8 cellular contexts compared by ENCODE assay signal in genomic region chr19:16828990-16829821, GRCh38. TPM values are rescaled to one million over a fixed set of nuclear protein-coding genes. Genes with fewer than 3 reads are reported as not detected.
A peak's percentile ranks its signal among the peaks of the same experiment; 100 is the strongest.
DNase-seq lines count a peak whose midpoint lies in the region; FAIRE-seq and TF ChIP-seq lines count a peak whose summit lies in the region.

TSS of gene SIN3B (plus strand) at chr19:16829398. CDS start at chr19:16829421, 23 bp downstream.

- H3K9ac ChIP-seq in neural cell (ENCODE audit: low read length) = peak within 1 kb of the TSS; percentile 86

- H3K9me3 ChIP-seq in neural cell (ENCODE audit: low read length) = no peaks in the 10 kb centered on the region

- H3K9me2 ChIP-seq in neural cell (ENCODE audit: insufficient read depth, low read length) = no peaks in the 10 kb centered on the region

- TF ChIP-seq RAD21 in neural cell (conservative IDR thresholded peaks at IDR 0.05) = peak; percentile 22

- FAIRE-seq in GM19239 (lab: Jason Lieb, UNC) = peak; percentile 79

- peak within 1 kb of the TSS; percentile 60 for H2AFZ ChIP-seq in neural cell (ENCODE audit: low read depth, low read length)

- peak within 1 kb of the TSS; percentile 91 for H3K4me2 ChIP-seq in neural cell (ENCODE audit: low read length)

- DNase-seq in AG10803 (ENCODE audit: low read depth) = peak; percentile 86
- peak; percentile 85 for DNase-seq in GM19239 (ENCODE audit: insufficient read length, low spot score)
- peak; percentile 87 for DNase-seq in M059J (ENCODE audit: low read depth)
- DNase-seq in SK-N-DZ (ENCODE audit: low spot score) = peak; percentile 80
- peak; percentile 75 to 86 (median 80) for DNase-seq in activated naive CD4-positive, alpha-beta T cell (lab: John Stamatoyannopoulos, UW)
- peak; percentile 81 to 95 for DNase-seq in foreskin fibroblast

- H3K4me3 ChIP-seq in AG10803 (ENCODE audit: low read length) (peak within 1 kb of the TSS; percentile 89), foreskin fibroblast (ENCODE audit: low read depth in 1 of 2, low read length in 2 of 2) (peak within 1 kb of the TSS; percentile 65 to 87), neural cell (ENCODE audit: low read length) (peak within 1 kb of the TSS; percentile 97)

- TF ChIP-seq CTCF in AG10803 (conservative IDR thresholded peaks at IDR 0.05; ENCODE audit: low read length) (no peak), foreskin fibroblast (IDR thresholded peaks at IDR 0.05; ENCODE audit: low read depth, low read length) (no peak), neural cell (IDR thresholded peaks at IDR 0.05; ENCODE audit: poor library complexity, severe bottlenecking) (no peak)

- H3K9me3 Mint-ChIP-seq in stimulated activated naive CD8-positive, alpha-beta T cell treated with anti-CD3 and anti-CD28 coated beads, Interleukin-15, Interleukin-2, amounts not matched to agents 100 ng/mL and 50 ng/mL, for 24 hours = no peaks in the 10 kb centered on the region

- peaks cover 20% of the 10 kb centered on the region for H3K79me2 ChIP-seq in neural cell (replicated peaks; ENCODE audit: insufficient read depth, low read length)

- peak within 1 kb of the TSS; percentile 84 for H3K27ac Mint-ChIP-seq in stimulated activated naive CD8-positive, alpha-beta T cell treated with anti-CD3 and anti-CD28 coated beads, Interleukin-15, Interleukin-2, amounts not matched to agents 100 ng/mL and 50 ng/mL, for 24 hours

- H4K20me1 ChIP-seq in neural cell (ENCODE audit: insufficient read depth) = no peaks in the 10 kb centered on the region

- peaks cover 41% of the 10 kb centered on the region for H3K4me1 Mint-ChIP-seq in stimulated activated naive CD8-positive, alpha-beta T cell treated with anti-CD3 and anti-CD28 coated beads, Interleukin-15, Interleukin-2, amounts not matched to agents 100 ng/mL and 50 ng/mL, for 24 hours (ENCODE audit: low read depth)

- H3F3A ChIP-seq in neural cell (ENCODE audit: insufficient read depth, low read length, poor library complexity, severe bottlenecking) = no peaks in the 10 kb centered on the region

- peak within 1 kb of the TSS; percentile 49 for H3K27ac ChIP-seq in neural cell (ENCODE audit: low read length)

- H3K4me3 Mint-ChIP-seq in stimulated activated naive CD8-positive, alpha-beta T cell treated with anti-CD3 and anti-CD28 coated beads, Interleukin-15, Interleukin-2, amounts not matched to agents 100 ng/mL and 50 ng/mL, for 24 hours = peak within 1 kb of the TSS; percentile 85

- H3K36me3 Mint-ChIP-seq in stimulated activated naive CD8-positive, alpha-beta T cell treated with anti-CD3 and anti-CD28 coated beads, Interleukin-15, Interleukin-2, amounts not matched to agents 100 ng/mL and 50 ng/mL, for 24 hours (ENCODE audit: low read depth) = peaks cover 18% of the 10 kb centered on the region

- H3K27me3 Mint-ChIP-seq in stimulated activated naive CD8-positive, alpha-beta T cell treated with anti-CD3 and anti-CD28 coated beads, Interleukin-15, Interleukin-2, amounts not matched to agents 100 ng/mL and 50 ng/mL, for 24 hours = peaks cover 17% of the 10 kb centered on the region

- no peaks in the 10 kb centered on the region for H3K36me3 ChIP-seq in neural cell (ENCODE audit: insufficient read depth, low read length)

- no peaks in the 10 kb centered on the region for H3K27me3 ChIP-seq in neural cell (ENCODE audit: insufficient read depth, low read depth, low read length)

- no peak for TF ChIP-seq EP300 in neural cell (conservative IDR thresholded peaks at IDR 0.05; ENCODE audit: poor library complexity, severe bottlenecking)

TF ChIP-seq in neural cell, 6 proteins besides CTCF, POLR2A, EP300 and RAD21:
- TF ChIP-seq REST (IDR thresholded peaks at IDR 0.05; ENCODE audit: borderline replicate concordance) = no peak
- TF ChIP-seq TAF1 (IDR thresholded peaks at IDR 0.05; ENCODE audit: low read depth) = peak; percentile 19
- TF ChIP-seq POLR2AphosphoS5 (IDR thresholded peaks at IDR 0.05) = peak; percentile 81
- peak; percentile 86 for TF ChIP-seq MXI1 (conservative IDR thresholded peaks at IDR 0.05; ENCODE audit: poor library complexity, severe bottlenecking)
- TF ChIP-seq EZH2 (IDR thresholded peaks at IDR 0.05; ENCODE audit: borderline replicate concordance, insufficient read depth, low read length, poor library complexity, severe bottlenecking) = no peak
- TF ChIP-seq SMC3 (conservative IDR thresholded peaks at IDR 0.05; ENCODE audit: poor library complexity) = peak; percentile 35

RNA-seq across cellular contexts. Expression of gene SIN3B, which starts in this region (rescaled TPM):
- total RNA-seq in M059J (2014; rRNA removed; shearing (Covaris generic)) = 10.1 and 14.5 TPM in 2 replicates
- 17.0 and 18.3 TPM in 2 replicates for polyA plus RNA-seq in SK-N-DZ (2014; cell fraction: cytosol; rRNA removed)
- 39.3 and 106 TPM in 2 replicates for polyA plus RNA-seq in SK-N-DZ (2014; cell fraction: nucleus; rRNA removed)
- 31.2 and 36.9 TPM in 2 replicates for polyA plus RNA-seq in neural cell
- 53.5 and 54.5 TPM in 2 replicates for polyA minus RNA-seq in neural cell

Comparison
In these comparisons a context has a peak if more than half of its experiments do, and no peak if none do; other contexts are left out.
1. Peak in every context shown above with its lines: DNase-seq, H3K4me3 ChIP-seq and H3K27ac ChIP-seq.